ENCODE assay signal across 2 cellular contexts in the genomic region with DNA sequence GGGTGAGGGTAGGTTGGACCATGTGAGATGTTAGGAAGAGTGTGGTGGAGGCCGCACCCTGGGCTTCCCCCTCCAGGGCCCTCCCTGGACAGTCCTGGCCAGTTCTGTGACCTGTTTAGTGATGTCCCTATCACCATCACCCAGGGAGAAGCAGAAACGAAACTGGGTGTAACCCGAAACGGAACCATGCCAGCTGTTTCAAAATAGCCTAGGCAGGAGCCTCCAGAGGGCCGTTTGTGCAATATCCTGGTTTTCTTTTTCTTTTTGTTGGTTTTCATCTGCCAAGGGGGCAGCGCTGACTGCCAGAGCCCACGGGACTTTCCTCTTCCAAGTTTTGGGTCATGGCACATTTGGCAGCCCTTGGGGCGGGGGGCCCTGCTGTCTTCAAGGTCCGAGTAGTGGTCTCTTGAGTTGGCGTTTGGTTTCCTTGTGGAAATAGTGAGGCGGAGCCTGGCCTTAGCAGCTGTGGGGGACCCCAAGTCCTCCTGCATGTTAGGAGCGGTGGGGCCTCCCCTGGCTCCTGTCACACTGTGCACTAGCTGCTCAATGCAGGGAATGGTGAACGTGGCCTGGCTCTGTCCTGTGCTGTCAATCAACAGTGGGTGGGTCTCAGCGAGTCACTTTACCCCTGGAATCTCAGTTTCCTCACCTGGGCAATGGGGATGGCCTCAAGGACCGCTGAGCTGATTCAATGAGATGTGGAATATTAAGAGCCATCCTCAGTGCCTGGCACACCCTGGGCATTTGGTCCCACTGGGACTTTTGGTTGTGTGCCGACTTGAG.
TF ChIP-seq lines count a peak whose summit lies in the region.

No MANE protein-coding gene starts in this region.

TF ChIP-seq in liver, 16 proteins besides CTCF, POLR2A, EP300 and RAD21 (continued from another document):
- TF ChIP-seq, protein P1, sequence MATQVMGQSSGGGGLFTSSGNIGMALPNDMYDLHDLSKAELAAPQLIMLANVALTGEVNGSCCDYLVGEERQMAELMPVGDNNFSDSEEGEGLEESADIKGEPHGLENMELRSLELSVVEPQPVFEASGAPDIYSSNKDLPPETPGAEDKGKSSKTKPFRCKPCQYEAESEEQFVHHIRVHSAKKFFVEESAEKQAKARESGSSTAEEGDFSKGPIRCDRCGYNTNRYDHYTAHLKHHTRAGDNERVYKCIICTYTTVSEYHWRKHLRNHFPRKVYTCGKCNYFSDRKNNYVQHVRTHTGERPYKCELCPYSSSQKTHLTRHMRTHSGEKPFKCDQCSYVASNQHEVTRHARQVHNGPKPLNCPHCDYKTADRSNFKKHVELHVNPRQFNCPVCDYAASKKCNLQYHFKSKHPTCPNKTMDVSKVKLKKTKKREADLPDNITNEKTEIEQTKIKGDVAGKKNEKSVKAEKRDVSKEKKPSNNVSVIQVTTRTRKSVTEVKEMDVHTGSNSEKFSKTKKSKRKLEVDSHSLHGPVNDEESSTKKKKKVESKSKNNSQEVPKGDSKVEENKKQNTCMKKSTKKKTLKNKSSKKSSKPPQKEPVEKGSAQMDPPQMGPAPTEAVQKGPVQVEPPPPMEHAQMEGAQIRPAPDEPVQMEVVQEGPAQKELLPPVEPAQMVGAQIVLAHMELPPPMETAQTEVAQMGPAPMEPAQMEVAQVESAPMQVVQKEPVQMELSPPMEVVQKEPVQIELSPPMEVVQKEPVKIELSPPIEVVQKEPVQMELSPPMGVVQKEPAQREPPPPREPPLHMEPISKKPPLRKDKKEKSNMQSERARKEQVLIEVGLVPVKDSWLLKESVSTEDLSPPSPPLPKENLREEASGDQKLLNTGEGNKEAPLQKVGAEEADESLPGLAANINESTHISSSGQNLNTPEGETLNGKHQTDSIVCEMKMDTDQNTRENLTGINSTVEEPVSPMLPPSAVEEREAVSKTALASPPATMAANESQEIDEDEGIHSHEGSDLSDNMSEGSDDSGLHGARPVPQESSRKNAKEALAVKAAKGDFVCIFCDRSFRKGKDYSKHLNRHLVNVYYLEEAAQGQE (IDR thresholded peaks at IDR 0.05), result no peak
- TF ChIP-seq, protein P2, sequence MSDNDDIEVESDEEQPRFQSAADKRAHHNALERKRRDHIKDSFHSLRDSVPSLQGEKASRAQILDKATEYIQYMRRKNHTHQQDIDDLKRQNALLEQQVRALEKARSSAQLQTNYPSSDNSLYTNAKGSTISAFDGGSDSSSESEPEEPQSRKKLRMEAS (IDR thresholded peaks at IDR 0.05), result no peak
- TF ChIP-seq SP1 (IDR thresholded peaks at IDR 0.05), result no peak
- TF ChIP-seq FOXA1 (IDR thresholded peaks at IDR 0.05), result no peak
- TF ChIP-seq HNF4A (conservative IDR thresholded peaks at IDR 0.05), result peak in 1 of 2 donors; percentile 15
- TF ChIP-seq YY1 (IDR thresholded peaks at IDR 0.05), result no peak
- TF ChIP-seq, protein P3, sequence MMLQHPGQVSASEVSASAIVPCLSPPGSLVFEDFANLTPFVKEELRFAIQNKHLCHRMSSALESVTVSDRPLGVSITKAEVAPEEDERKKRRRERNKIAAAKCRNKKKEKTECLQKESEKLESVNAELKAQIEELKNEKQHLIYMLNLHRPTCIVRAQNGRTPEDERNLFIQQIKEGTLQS (IDR thresholded peaks at IDR 0.05), result no peak
TF ChIP-seq in liver: peak in this region for 2.

TF ChIP-seq in HepG2, 621 proteins besides CTCF, POLR2A, EP300 and RAD21 (continued from another document):
- TF ChIP-seq ZKSCAN8 (CRISPR knock-in tag; IDR thresholded peaks at IDR 0.05; ENCODE audit: borderline replicate concordance) (no peak), ZNF543 (CRISPR knock-in tag; IDR thresholded peaks at IDR 0.05) (no peak), ZNF546 (CRISPR knock-in tag; conservative IDR thresholded peaks at IDR 0.05) (no peak), REPIN1 (CRISPR knock-in tag; IDR thresholded peaks at IDR 0.05; ENCODE audit: borderline replicate concordance, low read depth) (no peak), ZNF557 (CRISPR knock-in tag; IDR thresholded peaks at IDR 0.05) (no peak), AGO2 (optimal IDR thresholded peaks at IDR 0.05; ENCODE audit: low read depth, low read length) (no peak), TAF1 (CRISPR knock-in tag; IDR thresholded peaks at IDR 0.05) (no peak), IRX3 (CRISPR knock-in tag; IDR thresholded peaks at IDR 0.05; ENCODE audit: borderline replicate concordance, low read depth) (no peak), XRCC5 (optimal IDR thresholded peaks at IDR 0.05; ENCODE audit: low read length) (no peak), ZNF850 (CRISPR knock-in tag; conservative IDR thresholded peaks at IDR 0.05) (no peak), HDAC1 (CRISPR knock-in tag; IDR thresholded peaks at IDR 0.05) (no peak), ZNF253 (CRISPR knock-in tag; IDR thresholded peaks at IDR 0.05; ENCODE audit: borderline replicate concordance) (no peak)
- TF ChIP-seq, protein P4, sequence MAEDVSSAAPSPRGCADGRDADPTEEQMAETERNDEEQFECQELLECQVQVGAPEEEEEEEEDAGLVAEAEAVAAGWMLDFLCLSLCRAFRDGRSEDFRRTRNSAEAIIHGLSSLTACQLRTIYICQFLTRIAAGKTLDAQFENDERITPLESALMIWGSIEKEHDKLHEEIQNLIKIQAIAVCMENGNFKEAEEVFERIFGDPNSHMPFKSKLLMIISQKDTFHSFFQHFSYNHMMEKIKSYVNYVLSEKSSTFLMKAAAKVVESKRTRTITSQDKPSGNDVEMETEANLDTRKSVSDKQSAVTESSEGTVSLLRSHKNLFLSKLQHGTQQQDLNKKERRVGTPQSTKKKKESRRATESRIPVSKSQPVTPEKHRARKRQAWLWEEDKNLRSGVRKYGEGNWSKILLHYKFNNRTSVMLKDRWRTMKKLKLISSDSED (CRISPR knock-in tag; IDR thresholded peaks at IDR 0.05), result no peak
- TF ChIP-seq, protein P5, sequence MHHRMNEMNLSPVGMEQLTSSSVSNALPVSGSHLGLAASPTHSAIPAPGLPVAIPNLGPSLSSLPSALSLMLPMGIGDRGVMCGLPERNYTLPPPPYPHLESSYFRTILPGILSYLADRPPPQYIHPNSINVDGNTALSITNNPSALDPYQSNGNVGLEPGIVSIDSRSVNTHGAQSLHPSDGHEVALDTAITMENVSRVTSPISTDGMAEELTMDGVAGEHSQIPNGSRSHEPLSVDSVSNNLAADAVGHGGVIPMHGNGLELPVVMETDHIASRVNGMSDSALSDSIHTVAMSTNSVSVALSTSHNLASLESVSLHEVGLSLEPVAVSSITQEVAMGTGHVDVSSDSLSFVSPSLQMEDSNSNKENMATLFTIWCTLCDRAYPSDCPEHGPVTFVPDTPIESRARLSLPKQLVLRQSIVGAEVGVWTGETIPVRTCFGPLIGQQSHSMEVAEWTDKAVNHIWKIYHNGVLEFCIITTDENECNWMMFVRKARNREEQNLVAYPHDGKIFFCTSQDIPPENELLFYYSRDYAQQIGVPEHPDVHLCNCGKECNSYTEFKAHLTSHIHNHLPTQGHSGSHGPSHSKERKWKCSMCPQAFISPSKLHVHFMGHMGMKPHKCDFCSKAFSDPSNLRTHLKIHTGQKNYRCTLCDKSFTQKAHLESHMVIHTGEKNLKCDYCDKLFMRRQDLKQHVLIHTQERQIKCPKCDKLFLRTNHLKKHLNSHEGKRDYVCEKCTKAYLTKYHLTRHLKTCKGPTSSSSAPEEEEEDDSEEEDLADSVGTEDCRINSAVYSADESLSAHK (CRISPR knock-in tag; IDR thresholded peaks at IDR 0.05; ENCODE audit: borderline replicate concordance), result no peak
